1 cellular context compared by ENCODE assay signal in genomic region chrX:47231167-47231566, GRCh38.
TF ChIP-seq lines count a peak whose summit lies in the region.

No MANE protein-coding gene starts in this region.

TF ChIP-seq in H1, 55 proteins besides CTCF, POLR2A, EP300 and RAD21:
- TF ChIP-seq KDM4A (IDR thresholded peaks at IDR 0.05; ENCODE audit: low read depth, low read length, severe bottlenecking) (no peak), RNF2 (IDR thresholded peaks at IDR 0.05; ENCODE audit: borderline replicate concordance, low read depth, low read length, missing control alignments, poor library complexity, severe bottlenecking) (no peak), CTBP2 (IDR thresholded peaks at IDR 0.05; ENCODE audit: borderline replicate concordance, insufficient read depth, insufficient read length, low read length) (no peak), SP4 (IDR thresholded peaks at IDR 0.05; ENCODE audit: low read length) (no peak)
